ENCODE assay signal across 8 cellular contexts in genomic region chr17:68019675-68020450, GRCh38. TPM values are rescaled to one million over a fixed set of nuclear protein-coding genes. Genes with fewer than 3 reads are reported as not detected.
DNase-seq lines count a peak whose midpoint lies in the region; ATAC-seq and TF ChIP-seq lines count a peak whose summit lies in the region.

No MANE protein-coding gene starts in this region.

- POLR2A ChIA-PET in CD4-positive, alpha-beta memory T cell (lab: Charles Lee; ENCODE audit: partially characterized antibody): interaction anchor here (0.6 to 1.7 kb wide), 11 partner anchors 12 to 437 kb away, joined by 3 to 20 read pairs (median 3); partner anchors contain the start of genes ARSG, C17orf58, KPNA2 and SLC16A6

- H3K27ac Mint-ChIP-seq in CD4-positive, alpha-beta memory T cell: peak overlapping the region; percentile 91 to 100 (median 98)

- peak overlapping the region; percentile 54 to 65 for H3K4me3 ChIP-seq in CD4-positive, alpha-beta memory T cell (ENCODE audit: low read length in 2 of 2)
- H3K4me3 ChIP-seq in liver (ENCODE audit: low read depth in 1 of 3, low read length in 3 of 3): peak overlapping the region; percentile 64 to 69 (median 69)

- H3K4me3 Mint-ChIP-seq in CD4-positive, alpha-beta memory T cell: peak overlapping the region; percentile 84 to 94 (median 90)

- DNase-seq in CD4-positive, alpha-beta memory T cell: peak; percentile 93 to 98 (median 95)
- DNase-seq in NCI-H748 (lab: John Stamatoyannopoulos, UW; ENCODE audit: unreplicated experiment): peak; percentile 95
- DNase-seq in activated CD4-positive, alpha-beta T cell treated with anti-CD3 and anti-CD28 coated beads, Interleukin-2, amount 50 U/mL, for 4 hours: peak; percentile 96 to 98
- peak; percentile 93 to 96 for DNase-seq in dermis microvascular lymphatic vessel endothelial cell (ENCODE audit: low read depth in 2 of 2)
- peak; percentile 97 for DNase-seq in stimulated activated CD4-positive, alpha-beta T cell treated with anti-CD3 and anti-CD28 coated beads, Interleukin-4, amount 100 ng/mL, for 1 hour

- H3K27me3 Mint-ChIP-seq in CD4-positive, alpha-beta memory T cell: peaks cover 0 to 4% of the 10 kb centered on the region in 2 donors

- peak overlapping the region; percentile 62 for H3K27ac ChIP-seq in CD4-positive, alpha-beta memory T cell (ENCODE audit: low read depth, low read length)
- H3K27ac ChIP-seq in liver (ENCODE audit: low read depth in 1 of 2, low read length in 2 of 2): peak overlapping the region; percentile 73 to 96

- TF ChIP-seq RAD21 in liver (IDR thresholded peaks at IDR 0.05): peak in 1 of 2 donors; percentile 26

- no peaks in the 10 kb centered on the region for H3K9me3 ChIP-seq in CD4-positive, alpha-beta memory T cell (ENCODE audit: control insufficient read depth in 1 of 2, low read length in 2 of 2)
- H3K9me3 ChIP-seq in liver (ENCODE audit: control insufficient read depth in 4 of 4, low read length in 3 of 4): no peaks in the 10 kb centered on the region

- H3K9me3 Mint-ChIP-seq in CD4-positive, alpha-beta memory T cell: peaks cover 0 to 13% (median 1%) of the 10 kb centered on the region in 8 donors

- H3K9ac ChIP-seq in liver (ENCODE audit: low read depth in 1 of 2, low read length in 2 of 2): peak overlapping the region; percentile 73 to 88

- under 1% methylated on average over 54 of the region's 54 CpGs for WGBS in liver

- peak; percentile 97 for ATAC-seq in GM19397 (IDR thresholded peaks at IDR 0.05; ENCODE audit: unreplicated experiment)
- peak; percentile 92 for ATAC-seq in HG03565 (IDR thresholded peaks at IDR 0.05; ENCODE audit: unreplicated experiment)

- TF ChIP-seq CTCF in liver (IDR thresholded peaks at IDR 0.05; ENCODE audit: low read depth, low read length, missing input control): peak; percentile 68

- H3K27me3 ChIP-seq in CD4-positive, alpha-beta memory T cell (ENCODE audit: insufficient read depth, low read length): no peaks in the 10 kb centered on the region
- no peaks in the 10 kb centered on the region for H3K27me3 ChIP-seq in liver (ENCODE audit: control insufficient read depth in 4 of 4, insufficient read depth in 4 of 4, low read length in 3 of 4)

- H3K4me1 Mint-ChIP-seq in CD4-positive, alpha-beta memory T cell: peaks cover 8 to 26% (median 21%) of the 10 kb centered on the region in 4 donors

- no peaks in the 10 kb centered on the region for H3K36me3 ChIP-seq in CD4-positive, alpha-beta memory T cell (ENCODE audit: insufficient read depth, low read length)
- no peaks in the 10 kb centered on the region for H3K36me3 ChIP-seq in liver (ENCODE audit: control insufficient read depth in 4 of 4, insufficient read depth in 3 of 4, low read depth in 1 of 4, low read length in 3 of 4)

- intact Hi-C loops in CD4-positive, alpha-beta memory T cell (cut with micrococcal nuclease): loop anchor here (1.0 to 2.0 kb wide), 2 partner anchors 15 to 25 kb away; partner anchors contain the start of gene KPNA2

- CTCF ChIA-PET in CD4-positive, alpha-beta memory T cell (lab: Charles Lee; ENCODE audit: partially characterized antibody): interaction anchor here (0.6 to 1.6 kb wide), 12 partner anchors 8 to 445 kb away, joined by 3 to 11 read pairs (median 4); partner anchors contain the start of gene KPNA2

- peaks cover 0 to 10% of the 10 kb centered on the region in 2 donors for H3K36me3 Mint-ChIP-seq in CD4-positive, alpha-beta memory T cell

- peaks cover 15% of the 10 kb centered on the region for H3K4me1 ChIP-seq in CD4-positive, alpha-beta memory T cell (ENCODE audit: insufficient read depth, low read length)
- peaks cover 0 to 14% (median 7%) of the 10 kb centered on the region in 4 donors for H3K4me1 ChIP-seq in liver (ENCODE audit: control insufficient read depth in 4 of 4, insufficient read depth in 4 of 4, low read length in 3 of 4)

TF ChIP-seq in liver, 16 proteins besides CTCF, POLR2A, EP300 and RAD21:
- TF ChIP-seq NR2F2 (IDR thresholded peaks at IDR 0.05) (peak; percentile 87), MAX (IDR thresholded peaks at IDR 0.05) (peak; percentile 68), FOXA2 (IDR thresholded peaks at IDR 0.05) (peak; percentile 23), HNF4A (conservative IDR thresholded peaks at IDR 0.05) (peak; percentile 17 to 26), GABPA (IDR thresholded peaks at IDR 0.05 in 1 of 2, conservative IDR thresholded peaks at IDR 0.05 in 1 of 2) (no peak), JUND (IDR thresholded peaks at IDR 0.05) (no peak), FOXA1 (IDR thresholded peaks at IDR 0.05) (peak; percentile 28), ATF3 (IDR thresholded peaks at IDR 0.05) (peak; percentile 100), YY1 (IDR thresholded peaks at IDR 0.05) (peak; percentile 71), ZBTB33 (IDR thresholded peaks at IDR 0.05) (peak; percentile 81), EGR1 (IDR thresholded peaks at IDR 0.05; ENCODE audit: low read depth in 2 of 2) (peak; percentile 99 to 100), SP1 (IDR thresholded peaks at IDR 0.05) (peak; percentile 49), TAF1 (conservative IDR thresholded peaks at IDR 0.05) (no peak), REST (IDR thresholded peaks at IDR 0.05) (no peak), HNF4G (IDR thresholded peaks at IDR 0.05) (no peak), RXRA (IDR thresholded peaks at IDR 0.05) (peak in 1 of 2 donors; percentile 27)

RNA-seq across cellular contexts. Expression of gene KPNA2, which starts 15.7 kb away (rescaled TPM):
- total RNA-seq in CD4-positive, alpha-beta memory T cell: 10 to 100 TPM; 12.6 to 14.7 TPM
- 10 to 100 TPM; 23.5 to 34.1 TPM for polyA plus RNA-seq in CD4-positive, alpha-beta memory T cell
- total RNA-seq in dermis microvascular lymphatic vessel endothelial cell (89.0 and 103 TPM in 2 replicates), liver (10 to 100 TPM; 10.5 to 61.1 TPM)
- polyA plus RNA-seq in liver: 10 to 100 TPM; 15.4 to 20.2 TPM

RNA-seq across cellular contexts. Expression of gene C17orf58, which starts 23.6 kb away (rescaled TPM):
- 1 to 10 TPM in 1 of 2 experiments, under 1 TPM in 1; 0.97 to 1.3 TPM for total RNA-seq in CD4-positive, alpha-beta memory T cell
- polyA plus RNA-seq in CD4-positive, alpha-beta memory T cell: 1 to 10 TPM in 1 of 2 donors, under 1 TPM in 1; 0.58 to 1.4 TPM
- total RNA-seq in dermis microvascular lymphatic vessel endothelial cell (23.7 and 32.1 TPM in 2 replicates), liver (10 to 100 TPM in 1 of 2 donors, 1 to 10 TPM in 1; 6.4 to 13.4 TPM)
- polyA plus RNA-seq in liver: 10 to 100 TPM in 1 of 2 donors, 1 to 10 TPM in 1; 9.3 to 10.3 TPM

Comparison
In these comparisons a context has a peak if more than half of its experiments do, and no peak if none do; other contexts are left out.
1. Peak in every context shown above with its lines: DNase-seq, ATAC-seq, H3K4me3 ChIP-seq and H3K27ac ChIP-seq.